Comparison of ENCODE assay signal across 13 cellular contexts in the genomic region with DNA sequence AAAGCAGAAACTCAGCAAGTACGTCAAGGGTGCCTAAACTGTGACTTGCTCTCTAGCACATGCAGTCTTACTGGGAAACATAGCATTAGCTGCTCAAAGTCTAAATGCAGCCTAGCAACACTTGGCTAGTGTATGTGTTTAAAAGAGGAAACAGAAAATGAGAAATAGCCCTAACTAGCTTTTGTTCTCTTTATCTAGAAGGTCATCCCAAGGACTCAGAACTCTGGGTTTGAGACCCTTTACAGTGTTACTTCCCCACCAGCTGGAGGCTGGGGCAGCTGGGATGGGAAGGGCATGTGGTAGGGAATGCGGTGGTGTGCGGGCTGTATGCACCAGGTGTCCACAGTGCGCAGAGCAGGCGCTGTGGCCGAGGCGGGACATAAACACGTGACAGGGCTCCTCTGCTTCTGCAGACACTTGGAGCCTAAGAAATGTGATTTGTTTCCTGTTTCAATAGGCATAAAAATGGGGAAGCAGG. TPM values are rescaled to one million over a fixed set of nuclear protein-coding genes. Genes with fewer than 3 reads are reported as not detected.
DNase-seq lines count a peak whose midpoint lies in the region; ATAC-seq and TF ChIP-seq lines count a peak whose summit lies in the region.
"Had no signal": no experiment of that assay in that cellular context is flagged by ENCODE, and none has a peak within 500 bp of the region (broad histone marks: within the 10 kb centered on the region; RNA-seq: fewer than 3 reads in every experiment).

No MANE protein-coding gene starts in this region.

- H2AFZ ChIP-seq in PC-3 (ENCODE audit: low read length) = no peak overlapping the region

- H3K4me3 Mint-ChIP-seq in glutamatergic neuron (ENCODE audit: unreplicated experiment) = peak overlapping the region; percentile 91
- peak overlapping the region; percentile 18 for H3K4me3 Mint-ChIP-seq in neural crest cell
- H3K4me3 Mint-ChIP-seq: activated T-cell treated with anti-CD3 and anti-CD28 coated beads, Interleukin-2, amount 50 U/mL, for 4 hours had no signal

- TF ChIP-seq CTCF in Peyer's patch (IDR thresholded peaks at IDR 0.05) (peak in 3 of 6 experiments; percentile 29 to 34 (median 33)), glutamatergic neuron (IDR thresholded peaks at IDR 0.05; ENCODE audit: partially characterized antibody, unreplicated experiment) (no peak), neural crest cell (conservative IDR thresholded peaks at IDR 0.05) (no peak), esophagus muscularis mucosa (IDR thresholded peaks at IDR 0.05) (no peak), PC-3 (conservative IDR thresholded peaks at IDR 0.05; ENCODE audit: low read depth, low read length) (no peak)

- peak overlapping the region; percentile 97 for H3K27ac Mint-ChIP-seq in glutamatergic neuron (ENCODE audit: unreplicated experiment)
- no peak overlapping the region for H3K27ac Mint-ChIP-seq in neural crest cell (ENCODE audit: unreplicated experiment)

- no peaks in the 10 kb centered on the region for H3K79me2 ChIP-seq in PC-3 (ENCODE audit: low read length)

- H3K27me3 Mint-ChIP-seq in glutamatergic neuron (ENCODE audit: unreplicated experiment) (peaks cover 8% of the 10 kb centered on the region), neural crest cell (ENCODE audit: low read depth) (peaks cover 45% of the 10 kb centered on the region)

- no peaks in the 10 kb centered on the region for H4K20me1 ChIP-seq in PC-3 (ENCODE audit: low read length)

- no peaks in the 10 kb centered on the region for H3F3A ChIP-seq in PC-3 (ENCODE audit: low read length, unreplicated experiment)

- H3K36me3 Mint-ChIP-seq in glutamatergic neuron (ENCODE audit: unreplicated experiment) = no peaks in the 10 kb centered on the region
- peaks cover 12% of the 10 kb centered on the region for H3K36me3 Mint-ChIP-seq in neural crest cell (ENCODE audit: low read depth)

- H3K27ac ChIP-seq in Peyer's patch = peak overlapping the region in 2 of 4 donors; percentile 0 to 11
- no peak overlapping the region for H3K27ac ChIP-seq in esophagus muscularis mucosa (replicated peaks in 1 of 4)
- H3K27ac ChIP-seq in PC-3 (ENCODE audit: low read length) = no peak overlapping the region
- H3K27ac ChIP-seq: ascending aorta had no signal

- H3K9me2 ChIP-seq in PC-3 (replicated peaks; ENCODE audit: low read length) = no peaks in the 10 kb centered on the region

- CTCF ChIA-PET in PC-3 (lab: Charles Lee) = no interaction called here

- DNase-seq in CD1c-positive myeloid dendritic cell (ENCODE audit: extremely low spot score) (peak; percentile 92), Peyer's patch (peak in 2 of 3 donors; percentile 55 to 74), glutamatergic neuron (peak; percentile 64), neural crest cell (ENCODE audit: low read depth, low spot score) (no peak), esophagus muscularis mucosa (ENCODE audit: extremely low spot score) (no peak), PC-3 (no peak)
- DNase-seq in activated naive CD4-positive, alpha-beta T cell (lab: John Stamatoyannopoulos, UW) = no peak
- DNase-seq: activated T-cell treated with anti-CD3 and anti-CD28 coated beads, Interleukin-2, amount 50 U/mL, for 4 hours; DMS 273 treated with DMSO at 0.1 percent for 48 hours; occipital lobe had no signal

- 96% methylated on average over 8 of the region's 8 CpGs for WGBS in esophagus muscularis mucosa

- no peaks in the 10 kb centered on the region for H3K36me3 ChIP-seq in Peyer's patch
- no peaks in the 10 kb centered on the region for H3K36me3 ChIP-seq in esophagus muscularis mucosa
- H3K36me3 ChIP-seq in PC-3 (ENCODE audit: low read depth, low read length) = peaks cover 14% of the 10 kb centered on the region; the same call in 1 of the 2 replicates
- H3K36me3 ChIP-seq: ascending aorta had no signal

- no peak overlapping the region for H3K4me2 ChIP-seq in PC-3 (ENCODE audit: low read length)

- no peak overlapping the region for H3K9ac ChIP-seq in PC-3 (ENCODE audit: low read length)

- TF ChIP-seq POLR2A in Peyer's patch (IDR thresholded peaks at IDR 0.05) (no peak), esophagus muscularis mucosa (IDR thresholded peaks at IDR 0.05; ENCODE audit: low read depth) (no peak)

- H3K4me1 Mint-ChIP-seq in glutamatergic neuron (ENCODE audit: low read depth, unreplicated experiment) = peaks cover 68% of the 10 kb centered on the region
- peaks cover 59% of the 10 kb centered on the region for H3K4me1 Mint-ChIP-seq in neural crest cell

- intact Hi-C loops in esophagus muscularis mucosa (cut with DNase I) (no loop called here), PC-3 (cut with micrococcal nuclease) (no loop called here)

- no peaks in the 10 kb centered on the region for H3K27me3 ChIP-seq in Peyer's patch
- H3K27me3 ChIP-seq in esophagus muscularis mucosa = no peaks in the 10 kb centered on the region
- H3K27me3 ChIP-seq in PC-3 (ENCODE audit: low read length) = no peaks in the 10 kb centered on the region
- H3K27me3 ChIP-seq: ascending aorta had no signal

- H3K4me1 ChIP-seq in Peyer's patch (peaks cover 0 to 21% (median 2%) of the 10 kb centered on the region in 4 donors), esophagus muscularis mucosa (peaks cover 20 to 26% (median 23%) of the 10 kb centered on the region in 4 donors), PC-3 (ENCODE audit: insufficient read depth, low read length) (peaks cover 12% of the 10 kb centered on the region; the same call in 1 of the 2 replicates)

- TF ChIP-seq EP300 in esophagus muscularis mucosa (IDR thresholded peaks at IDR 0.05) = no peak

- H3K9me3 ChIP-seq in Peyer's patch (no peaks in the 10 kb centered on the region), esophagus muscularis mucosa (no peaks in the 10 kb centered on the region), PC-3 (ENCODE audit: low read length) (no peaks in the 10 kb centered on the region)
- H3K9me3 ChIP-seq: ascending aorta had no signal

- no TSS peak for BruUV-seq in PC-3 (replicated peaks; lab: Mats Ljungman, UMichigan)

- H3K4me3 ChIP-seq in Peyer's patch (no peak overlapping the region), esophagus muscularis mucosa (no peak overlapping the region), PC-3 (ENCODE audit: low read length) (no peak overlapping the region)
- H3K4me3 ChIP-seq: ascending aorta had no signal

- POLR2A ChIA-PET in PC-3 (lab: Charles Lee; ENCODE audit: unreplicated experiment) = no interaction called here

- ATAC-seq in PC-3 (no peak), GM18502 (IDR thresholded peaks at IDR 0.05; ENCODE audit: poor library complexity, unreplicated experiment) (no peak)
- ATAC-seq: activated CD4-positive, CD25-positive, alpha-beta regulatory T cell treated with anti-CD3 and anti-CD28 coated beads, Interleukin-2, amount 50 U/mL, for 24 hours; activated T-cell treated with anti-CD3 and anti-CD28 coated beads, Interleukin-2, amount 50 U/mL, for 4 hours had no signal

- H3K9me3 Mint-ChIP-seq in glutamatergic neuron (ENCODE audit: unreplicated experiment) (peaks cover 16% of the 10 kb centered on the region), neural crest cell (no peaks in the 10 kb centered on the region)
- H3K9me3 Mint-ChIP-seq: activated T-cell treated with anti-CD3 and anti-CD28 coated beads, Interleukin-2, amount 50 U/mL, for 4 hours had no signal

RNA-seq across cellular contexts. Expression of gene ETV5, which starts 13.3 kb away (rescaled TPM):
- total RNA-seq in Peyer's patch (1 to 10 TPM; 4.1 to 5.3 (median 4.8) TPM), glutamatergic neuron (ENCODE audit: unreplicated experiment) (16.9 TPM), neural crest cell (61.0 and 63.4 TPM in 2 replicates), esophagus muscularis mucosa (10 to 100 TPM in 2 of 4 donors, 1 to 10 TPM in 2; 6.6 to 12.4 (median 9.5) TPM), PC-3 (2014; rRNA removed) (41.4 and 60.6 TPM in 2 replicates)

Comparison
In these comparisons a context has a peak if more than half of its experiments do, and no peak if none do; other contexts are left out.
1. DNase-seq: peak in CD1c-positive myeloid dendritic cell (single experiment), Peyer's patch (2 of 3) and glutamatergic neuron (single experiment); none in neural crest cell (single experiment), esophagus muscularis mucosa (single experiment), PC-3 (single experiment) and activated naive CD4-positive, alpha-beta T cell (0 of 4).